ENCODE assay signal across 1 cellular context in genomic region chr20:57470212-57470522, GRCh38.
TF ChIP-seq lines count a peak whose summit lies in the region.

No MANE protein-coding gene starts in this region.

TF ChIP-seq in HepG2, 621 proteins besides CTCF, POLR2A, EP300 and RAD21:
- TF ChIP-seq ZBTB26 (CRISPR knock-in tag; IDR thresholded peaks at IDR 0.05; ENCODE audit: borderline replicate concordance) (no peak), E2F2 (CRISPR knock-in tag; IDR thresholded peaks at IDR 0.05; ENCODE audit: borderline replicate concordance) (no peak), NR0B2 (CRISPR knock-in tag; IDR thresholded peaks at IDR 0.05) (no peak), GABPA (IDR thresholded peaks at IDR 0.05; ENCODE audit: low read depth, low read length) (no peak), GABPA (CRISPR knock-in tag; IDR thresholded peaks at IDR 0.05; ENCODE audit: low read depth) (no peak), TRIM22 (IDR thresholded peaks at IDR 0.05) (no peak)
